Comparison of ENCODE assay signal across 8 cellular contexts in the genomic region with DNA sequence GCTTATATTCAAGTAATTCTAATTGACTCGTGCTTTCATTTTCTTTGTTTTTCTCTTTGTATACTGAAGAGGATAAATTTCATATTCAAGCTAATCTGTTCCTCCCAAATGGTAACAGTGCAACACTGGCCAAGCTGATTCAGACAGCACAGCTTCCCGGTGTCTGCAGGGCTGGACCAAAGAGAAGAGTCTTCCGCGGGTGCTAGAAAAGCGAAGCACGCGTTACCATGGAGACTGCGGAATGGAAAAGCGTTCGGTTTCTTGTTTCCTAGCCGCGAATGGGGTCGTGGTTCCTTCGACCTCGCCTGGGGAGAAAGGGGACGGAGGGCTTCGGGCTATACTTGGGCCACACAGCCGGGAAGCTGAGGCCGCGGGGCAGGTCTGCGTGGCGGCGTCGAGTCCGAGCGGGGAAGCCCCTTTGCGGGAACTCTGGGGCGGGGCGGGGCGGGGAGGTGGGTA. TPM values are rescaled to one million over a fixed set of nuclear protein-coding genes. Genes with fewer than 3 reads are reported as not detected.
DNase-seq lines count a peak whose midpoint lies in the region; TF ChIP-seq lines count a peak whose summit lies in the region.

No MANE protein-coding gene starts in this region.

- H3K4me1 Mint-ChIP-seq in endodermal cell: peaks cover 2% of the 10 kb centered on the region

- H3K4me1 ChIP-seq in ES-I3 (ENCODE audit: insufficient read depth, low read length): no peaks in the 10 kb centered on the region
- no peaks in the 10 kb centered on the region for H3K4me1 ChIP-seq in endodermal cell (ENCODE audit: control insufficient read depth, insufficient read depth, low read length)
- no peaks in the 10 kb centered on the region for H3K4me1 ChIP-seq in testis

- intact Hi-C loops in testis (cut with DNase I; ENCODE audit: low total_unique reads): no loop called here

- H3K9me3 ChIP-seq in ES-I3 (ENCODE audit: control insufficient read depth, insufficient read depth, low read length): peaks cover 5% of the 10 kb centered on the region; the same call in 1 of the 2 replicates
- H3K9me3 ChIP-seq in endodermal cell (ENCODE audit: control insufficient read depth, low read length): no peaks in the 10 kb centered on the region
- no peaks in the 10 kb centered on the region for H3K9me3 ChIP-seq in testis

- no peak overlapping the region for H3K27ac ChIP-seq in endodermal cell (ENCODE audit: low read depth, low read length)
- peak overlapping the region; percentile 51 to 53 for H3K27ac ChIP-seq in testis

- H3K36me3 Mint-ChIP-seq in endodermal cell (ENCODE audit: low read depth): no peaks in the 10 kb centered on the region

- DNase-seq in NCI-H1930 (lab: John Stamatoyannopoulos, UW): peak; percentile 22 to 59
- DNase-seq in activated CD4-positive, alpha-beta T cell treated with anti-CD3 and anti-CD28 coated beads, Interleukin-2, amount 50 U/mL, for 4 hours: peak; percentile 29 to 31
- peak; percentile 85 for DNase-seq in endodermal cell
- DNase-seq in midbrain (lab: John Stamatoyannopoulos, UW): peak; percentile 33
- DNase-seq in testis: peak; percentile 79
- no peak for DNase-seq in NCI-H187 (lab: John Stamatoyannopoulos, UW)
- DNase-seq in AML-193 (lab: John Stamatoyannopoulos, UW): no peak

- peak overlapping the region; percentile 52; the same call in 1 of the 2 replicates for H3K9ac ChIP-seq in ES-I3 (ENCODE audit: low read depth, low read length)
- H3K9ac ChIP-seq in endodermal cell (ENCODE audit: extremely low read depth, low read length, poor library complexity, severe bottlenecking): no peak overlapping the region

- H3K27me3 Mint-ChIP-seq in endodermal cell (ENCODE audit: insufficient read depth): peaks cover 89% of the 10 kb centered on the region

- TF ChIP-seq POLR2A in testis (IDR thresholded peaks at IDR 0.05): no peak

- H3K27me3 ChIP-seq in endodermal cell (ENCODE audit: control insufficient read depth, insufficient read depth, low read length, poor library complexity, severe bottlenecking) (peaks cover 72% of the 10 kb centered on the region), testis (no peaks in the 10 kb centered on the region)

- peak overlapping the region; percentile 75 for H3K4me3 ChIP-seq in endodermal cell (ENCODE audit: low read length)
- peak overlapping the region; percentile 45 to 65 for H3K4me3 ChIP-seq in testis

- no peaks in the 10 kb centered on the region for H3K36me3 ChIP-seq in ES-I3 (ENCODE audit: insufficient read depth, low read length)
- no peaks in the 10 kb centered on the region for H3K36me3 ChIP-seq in endodermal cell (ENCODE audit: control insufficient read depth, insufficient read depth, low read length)
- H3K36me3 ChIP-seq in testis (ENCODE audit: low read depth, missing control alignments): no peaks in the 10 kb centered on the region

- 0 to 2% methylated on average over 9 to 30 of the region's 30 CpGs for WGBS in endodermal cell (ENCODE audit: insufficient coverage in 1 of 2, insufficient read length in 1 of 2), 2 experiments
- WGBS in testis, 2 donors: 1% methylated on average over 30 of the region's 30 CpGs

- H3K9me3 Mint-ChIP-seq in endodermal cell: peaks cover 11% of the 10 kb centered on the region

- no peak overlapping the region for H3K27ac Mint-ChIP-seq in endodermal cell

- H3K4me3 Mint-ChIP-seq in endodermal cell: peak overlapping the region; percentile 64

- TF ChIP-seq CTCF in endodermal cell (conservative IDR thresholded peaks at IDR 0.05): no peak
- TF ChIP-seq CTCF in testis (IDR thresholded peaks at IDR 0.05): no peak

RNA-seq across cellular contexts. Expression of gene ZNF311, which starts 6.2 kb away (rescaled TPM):
- 1 to 10 TPM; 2.2 to 6.5 TPM for total RNA-seq in endodermal cell
- polyA plus RNA-seq in endodermal cell (2013, experiment 1 of 2): 0.53 TPM
- 0.46 TPM for polyA plus RNA-seq in endodermal cell (2013, experiment 2 of 2)
- total RNA-seq in testis: 1 to 10 TPM; 3.5 to 5.0 TPM
- polyA plus RNA-seq in testis (ENCODE audit: insufficient read depth, low read depth, low replicate concordance): 5.8 TPM

RNA-seq across cellular contexts. Expression of gene OR2W1, which starts 33.7 kb away (rescaled TPM):
- total RNA-seq in endodermal cell (not detected), testis (not detected)
- polyA plus RNA-seq in endodermal cell (2013, experiment 1 of 2): not detected
- polyA plus RNA-seq in endodermal cell (2013, experiment 2 of 2): not detected
- not detected for polyA plus RNA-seq in testis (ENCODE audit: insufficient read depth, low read depth, low replicate concordance)

Comparison
In these comparisons a context has a peak if more than half of its experiments do, and no peak if none do; other contexts are left out.
1. DNase-seq: peak in NCI-H1930 (2 of 2), activated CD4-positive, alpha-beta T cell treated with anti-CD3 and anti-CD28 coated beads, Interleukin-2, amount 50 U/mL, for 4 hours (2 of 2), endodermal cell (single experiment), midbrain (single experiment) and testis (single experiment); none in NCI-H187 (0 of 2) and AML-193 (0 of 2).